8 cellular contexts compared by ENCODE assay signal in the genomic region with DNA sequence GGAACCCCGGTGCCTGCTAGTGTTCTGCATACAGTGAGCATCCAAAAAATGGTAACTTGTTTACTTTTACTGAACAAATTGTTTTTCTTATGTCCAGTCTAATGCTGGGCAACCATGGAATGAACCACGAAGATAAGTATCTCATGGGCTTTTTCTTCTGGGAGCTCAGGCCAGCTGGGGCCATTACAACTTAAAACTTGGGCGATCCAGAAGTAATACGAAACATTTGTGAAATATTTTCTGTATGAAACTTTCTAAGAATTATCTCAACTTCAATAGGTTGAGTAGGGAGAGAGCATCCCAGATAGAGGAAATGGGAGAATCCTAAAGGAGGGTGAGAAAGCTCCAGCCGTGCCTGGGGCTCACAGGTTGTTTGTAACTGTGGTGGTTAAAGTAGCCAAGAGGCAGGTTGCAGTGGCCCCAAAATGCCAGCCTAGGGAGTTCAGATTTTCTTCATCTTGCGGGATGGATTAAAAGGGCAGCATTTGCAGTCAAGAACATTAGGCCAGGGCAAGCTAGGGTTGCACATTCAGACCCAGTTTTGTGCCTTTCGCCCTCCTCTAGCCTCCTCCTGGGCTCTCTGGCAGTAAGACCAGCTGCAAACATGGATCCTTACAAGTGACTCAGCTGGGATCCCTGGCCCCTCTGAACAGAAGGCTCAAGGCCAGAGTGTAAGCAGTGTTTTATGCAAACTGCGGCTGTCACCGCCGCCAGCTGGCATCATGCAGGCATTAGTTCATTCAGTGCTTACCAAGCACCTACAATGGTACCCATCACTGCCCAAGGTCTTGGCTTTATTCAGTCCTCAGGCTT. TPM values are rescaled to one million over a fixed set of nuclear protein-coding genes. Genes with fewer than 3 reads are reported as not detected.
A peak's percentile ranks its signal among the peaks of the same experiment; 100 is the strongest.
DNase-seq lines count a peak whose midpoint lies in the region; ATAC-seq and TF ChIP-seq lines count a peak whose summit lies in the region.

No MANE protein-coding gene starts in this region.

- peaks cover 6% of the 10 kb centered on the region for H3K4me1 ChIP-seq in SJCRH30
- peaks cover 4% of the 10 kb centered on the region for H3K4me1 ChIP-seq in fibroblast of lung (ENCODE audit: control insufficient read depth, extremely low read depth, insufficient read depth, low read length)
- H3K4me1 ChIP-seq in trophoblast cell (ENCODE audit: control insufficient read depth in 1 of 2, insufficient read depth in 2 of 2, low read length in 2 of 2), result peaks cover 2 to 8% of the 10 kb centered on the region in 2 experiments

- H3K4ac ChIP-seq in trophoblast cell (ENCODE audit: low read depth, low read length), result no peak overlapping the region

- no peak overlapping the region for H2AK5ac ChIP-seq in trophoblast cell (ENCODE audit: low read length)

- H2BK120ac ChIP-seq in trophoblast cell (ENCODE audit: insufficient read depth, low read length, poor library complexity), result no peak overlapping the region

- H3K14ac ChIP-seq in trophoblast cell (ENCODE audit: low read length), result no peak overlapping the region

- TF ChIP-seq CTCF in fibroblast of lung (conservative IDR thresholded peaks at IDR 0.05 in 1 of 2, IDR thresholded peaks at IDR 0.05 in 1 of 2; ENCODE audit: low read depth in 1 of 2, low read length in 2 of 2), result no peak

- H3K27me3 ChIP-seq in SJCRH30 (no peaks in the 10 kb centered on the region), fibroblast of lung (ENCODE audit: control insufficient read depth, insufficient read depth, low read length) (no peaks in the 10 kb centered on the region), trophoblast cell (ENCODE audit: insufficient read depth, low read length) (no peaks in the 10 kb centered on the region)

- peak overlapping the region; percentile 11 for H4K12ac ChIP-seq in trophoblast cell (ENCODE audit: low read depth, low read length)

- H3K79me1 ChIP-seq in trophoblast cell (ENCODE audit: low read length), result peaks cover 7% of the 10 kb centered on the region

- ATAC-seq in HG03457 (IDR thresholded peaks at IDR 0.05; ENCODE audit: unreplicated experiment) (no peak), HG03520 (IDR thresholded peaks at IDR 0.05; ENCODE audit: unreplicated experiment) (no peak)

- H4K8ac ChIP-seq in trophoblast cell (ENCODE audit: low read depth, low read length), result peak overlapping the region; percentile 81

- no peaks in the 10 kb centered on the region for H3K9me3 ChIP-seq in SJCRH30 (replicated peaks)
- no peaks in the 10 kb centered on the region for H3K9me3 ChIP-seq in fibroblast of lung (ENCODE audit: control insufficient read depth, insufficient read depth, low read depth, low read length)
- H3K9me3 ChIP-seq in trophoblast cell (ENCODE audit: insufficient read depth, low read depth, low read length), result peaks cover 2% of the 10 kb centered on the region

- no peak overlapping the region for H3K18ac ChIP-seq in trophoblast cell (ENCODE audit: low read length)

- H3K36me3 ChIP-seq in SJCRH30 (peaks cover 25% of the 10 kb centered on the region), fibroblast of lung (ENCODE audit: control insufficient read depth, insufficient read depth, low read length) (peaks cover 21% of the 10 kb centered on the region), trophoblast cell (ENCODE audit: control insufficient read depth in 1 of 2, insufficient read depth in 2 of 2, low read length in 2 of 2) (peaks cover 34 to 42% of the 10 kb centered on the region in 2 experiments)

- peak; percentile 14 for DNase-seq in DMS 273 treated with DMSO at 0.1 percent for 48 hours (lab: John Stamatoyannopoulos, UW)
- no peak for DNase-seq in SJCRH30
- DNase-seq in fibroblast of lung (ENCODE audit: low read depth in 2 of 2), result no peak
- no peak for DNase-seq in trophoblast cell
- DNase-seq in SKM-1 (lab: John Stamatoyannopoulos, UW; ENCODE audit: unreplicated experiment), result no peak
- no peak for DNase-seq in NCI-H1694 treated with DMSO at 0.1 percent for 48 hours (lab: John Stamatoyannopoulos, UW)

- H3K79me2 ChIP-seq in fibroblast of lung (ENCODE audit: control insufficient read depth, insufficient read depth, low read length) (peaks cover 21% of the 10 kb centered on the region), trophoblast cell (ENCODE audit: control insufficient read depth, insufficient read depth, low read length, poor library complexity) (peaks cover 3% of the 10 kb centered on the region)

- peak overlapping the region; percentile 47 for H4K91ac ChIP-seq in trophoblast cell (ENCODE audit: low read depth, low read length)

- WGBS in trophoblast cell (ENCODE audit: extremely low coverage, insufficient coverage, insufficient read length), result no CpG with 5 or more reads among the region's 10 CpGs

- peak overlapping the region; percentile 95 for H3K27ac ChIP-seq in SJCRH30
- H3K27ac ChIP-seq in fibroblast of lung (ENCODE audit: insufficient read depth, low read length), result no peak overlapping the region
- H3K27ac ChIP-seq in trophoblast cell (ENCODE audit: low read depth, low read length), result peak overlapping the region; percentile 64

- H3K4me2 ChIP-seq in fibroblast of lung (ENCODE audit: extremely low read depth, insufficient read depth, low read length), result peak overlapping the region; percentile 96
- H3K4me2 ChIP-seq in trophoblast cell (ENCODE audit: low read length), result peak overlapping the region; percentile 67

- H2BK12ac ChIP-seq in trophoblast cell (ENCODE audit: low read length), result no peak overlapping the region

- no peak overlapping the region for H3K23ac ChIP-seq in trophoblast cell (ENCODE audit: low read length)

- H2AFZ ChIP-seq in fibroblast of lung (ENCODE audit: low read length), result peak overlapping the region; percentile 79
- peak overlapping the region; percentile 75 for H2AFZ ChIP-seq in trophoblast cell (ENCODE audit: insufficient read depth, low read length, poor library complexity)

- H3K4me3 ChIP-seq in SJCRH30 (peak overlapping the region; percentile 99), fibroblast of lung (replicated peaks in 1 of 4; ENCODE audit: control extremely low read depth in 1 of 4, insufficient read depth in 1 of 4, low read depth in 3 of 4, low read length in 4 of 4) (peak overlapping the region; percentile 82 to 99 (median 94)), trophoblast cell (ENCODE audit: low read depth, low read length) (peak overlapping the region; percentile 34)

- H3K9ac ChIP-seq in fibroblast of lung (ENCODE audit: insufficient read depth, low read length) (no peak overlapping the region), trophoblast cell (ENCODE audit: low read length) (no peak overlapping the region)

- no peaks in the 10 kb centered on the region for H4K20me1 ChIP-seq in fibroblast of lung (ENCODE audit: control insufficient read depth, extremely low read depth, insufficient read depth, low read length)

- no peak overlapping the region for H2BK5ac ChIP-seq in trophoblast cell (ENCODE audit: low read depth, low read length, poor library complexity)

RNA-seq across cellular contexts. Expression of a gene that starts 41.5 kb away (rescaled TPM):
- 51.6 and 54.5 TPM in 2 replicates for total RNA-seq in SJCRH30 (2014; rRNA removed; shearing (Covaris generic))
- 36.2 and 43.8 TPM in 2 replicates for total RNA-seq in fibroblast of lung
- polyA plus RNA-seq in fibroblast of lung, result 33.7 and 36.9 TPM in 2 replicates
- polyA plus RNA-seq in fibroblast of lung (2012), result 26.3 and 28.4 TPM in 2 replicates
- 76.3 and 87.8 TPM in 2 replicates for polyA minus RNA-seq in fibroblast of lung (ENCODE audit: low replicate concordance)
- polyA plus RNA-seq in trophoblast cell (2013), result 19.9 and 20.1 TPM in 2 replicates

RNA-seq across cellular contexts. Expression of a gene that starts 56.6 kb away (rescaled TPM):
- total RNA-seq in SJCRH30 (2014; rRNA removed; shearing (Covaris generic)), result 0.06 TPM in 1 of 2 replicates, not detected in the other
- not detected in 2 replicates for total RNA-seq in fibroblast of lung
- not detected in 2 replicates for polyA plus RNA-seq in fibroblast of lung
- not detected in 2 replicates for polyA plus RNA-seq in fibroblast of lung (2012)
- not detected in 2 replicates for polyA minus RNA-seq in fibroblast of lung (ENCODE audit: low replicate concordance)
- 0.01 TPM in 1 of 2 replicates, not detected in the other for polyA plus RNA-seq in trophoblast cell (2013)

Comparison
In these comparisons a context has a peak if more than half of its experiments do, and no peak if none do; other contexts are left out.
1. H3K4me3 ChIP-seq: peak in every context shown above with its lines; median percentile 99 in SJCRH30; 94 in fibroblast of lung; 34 in trophoblast cell.